ENCODE assay signal across 16 cellular contexts in genomic region chr13:110643324-110643723, GRCh38. TPM values are rescaled to one million over a fixed set of nuclear protein-coding genes. Genes with fewer than 3 reads are reported as not detected.
A peak's percentile ranks its signal among the peaks of the same experiment; 100 is the strongest.
DNase-seq lines count a peak whose midpoint lies in the region; ATAC-seq and TF ChIP-seq lines count a peak whose summit lies in the region.
"Had no signal": no experiment of that assay in that cellular context is flagged by ENCODE, and none has a peak within 500 bp of the region (broad histone marks: within the 10 kb centered on the region; RNA-seq: fewer than 3 reads in every experiment).

No MANE protein-coding gene starts in this region.

- H3K4me3 ChIP-seq in HEK293 (ENCODE audit: low read depth, low read length): no peak overlapping the region
- H3K4me3 ChIP-seq: Peyer's patch, SK-N-MC had no signal

- no peak overlapping the region for H3K56ac ChIP-seq in H9 (ENCODE audit: insufficient read length, low read depth, low read length)

- H3K27ac ChIP-seq in H9 (ENCODE audit: insufficient read length, low read depth, low read length) (no peak overlapping the region), HEK293 (ENCODE audit: extremely low read depth, low read depth, low read length) (no peak overlapping the region)
- H3K27ac ChIP-seq: HL-60, Peyer's patch, SK-N-MC had no signal

- H4K5ac ChIP-seq in H9 (ENCODE audit: insufficient read length, low read depth, low read length): no peak overlapping the region

- H3K14ac ChIP-seq in H9 (ENCODE audit: insufficient read depth, low read length): no peak overlapping the region

- no peak overlapping the region for H4K91ac ChIP-seq in H9 (ENCODE audit: insufficient read length, low read depth, low read length)

- no peak overlapping the region for H3T11ph ChIP-seq in H9 (ENCODE audit: low read length)

- DNase-seq in H9 (peak; percentile 19), mesenteric fat pad (ENCODE audit: low spot score) (peak; percentile 67)
- no peak for DNase-seq in activated T-helper 1 cell treated with anti-CD3 and anti-CD28 coated beads, Interleukin-12 subunit alpha, Interleukin-12 subunit beta, Interleukin-2, Interleukin-4 antibody, amounts not matched to agents 30 ng/mL and 10 ng/mL and 1 ng/mL, durations not matched to agents 14 hours and 24 hours and 36 hours (ENCODE audit: low spot score)
- DNase-seq in activated CD4-positive, alpha-beta T cell treated with anti-CD3 and anti-CD28 coated beads, Interleukin-2, amount 50 U/mL, for 4 hours: no peak
- no peak for DNase-seq in activated naive CD4-positive, alpha-beta T cell treated with anti-CD3 and anti-CD28 coated beads, Interleukin-2, amount 50 U/mL, for 72 hours (ENCODE audit: low spot score in 2 of 2)
- DNase-seq: COR-L47, EL, NCI-H1417 treated with DMSO at 0.1 percent for 48 hours, NCI-H1930, NCI-H748 treated with DMSO at 0.1 percent for 48 hours, Peyer's patch, Right ventricle myocardium superior had no signal

- no peak overlapping the region for H2AK5ac ChIP-seq in H9 (ENCODE audit: insufficient read length, low read length)

- H3K4me1 ChIP-seq in H9 (ENCODE audit: insufficient read depth, low read length) (peaks cover 2% of the 10 kb centered on the region), HEK293 (ENCODE audit: control insufficient read depth, insufficient read depth, low read length) (no peaks in the 10 kb centered on the region)

- TF ChIP-seq CTCF in H9 (conservative IDR thresholded peaks at IDR 0.05) (no peak), HEK293 (tag by site-specific recombination; IDR thresholded peaks at IDR 0.05) (no peak)

- H2AFZ ChIP-seq in H9 (ENCODE audit: low read length): no peak overlapping the region

- H3K79me2 ChIP-seq in H9 (ENCODE audit: insufficient read depth, low read length): no peaks in the 10 kb centered on the region

- H2BK15ac ChIP-seq in H9 (ENCODE audit: low read depth, low read length): no peak overlapping the region

- no peak overlapping the region for H2BK12ac ChIP-seq in H9 (ENCODE audit: insufficient read length, low read depth, low read length)

- no peak overlapping the region for H3K23ac ChIP-seq in H9 (ENCODE audit: insufficient read length, low read depth, low read length)

- POLR2A ChIA-PET in HEK293 (lab: Yijun Ruan, JAX): no interaction called here

- H2BK5ac ChIP-seq in H9 (ENCODE audit: insufficient read length, low read length): no peak overlapping the region

- H3K9me3 Mint-ChIP-seq in H9: no peaks in the 10 kb centered on the region
- no peaks in the 10 kb centered on the region for H3K9me3 Mint-ChIP-seq in activated T-helper 1 cell treated with anti-CD3 and anti-CD28 coated beads, Interleukin-12 subunit alpha, Interleukin-12 subunit beta, Interleukin-2, Interleukin-4 antibody, amounts not matched to agents 30 ng/mL and 10 ng/mL and 1 ng/mL, durations not matched to agents 14 hours and 24 hours and 36 hours
- no peaks in the 10 kb centered on the region for H3K9me3 Mint-ChIP-seq in stimulated activated memory B cell treated with anti-CD40 and anti-IgM and Interleukin-4, amounts not matched to agents 10 μg/mL and 1 μg/mL and 100 μg/mL, for 72 hours
- H3K9me3 Mint-ChIP-seq in activated naive CD4-positive, alpha-beta T cell treated with anti-CD3 and anti-CD28 coated beads, Interleukin-2, amount 50 U/mL, for 72 hours: no peaks in the 10 kb centered on the region

- H4K20me1 ChIP-seq in H9 (ENCODE audit: control insufficient read depth, insufficient read depth, insufficient read length): no peaks in the 10 kb centered on the region

- no peak overlapping the region for H3K4me3 Mint-ChIP-seq in H9
- no peak overlapping the region for H3K4me3 Mint-ChIP-seq in activated T-helper 1 cell treated with anti-CD3 and anti-CD28 coated beads, Interleukin-12 subunit alpha, Interleukin-12 subunit beta, Interleukin-2, Interleukin-4 antibody, amounts not matched to agents 30 ng/mL and 10 ng/mL and 1 ng/mL, durations not matched to agents 14 hours and 24 hours and 36 hours
- H3K4me3 Mint-ChIP-seq in stimulated activated memory B cell treated with anti-CD40 and anti-IgM and Interleukin-4, amounts not matched to agents 10 μg/mL and 1 μg/mL and 100 μg/mL, for 72 hours: no peak overlapping the region

- no peak overlapping the region for H3K4ac ChIP-seq in H9 (ENCODE audit: low read depth, low read length)

- H3K9me3 ChIP-seq in H9 (ENCODE audit: control insufficient read depth, low read depth, low read length): no peaks in the 10 kb centered on the region
- no peaks in the 10 kb centered on the region for H3K9me3 ChIP-seq in HEK293 (ENCODE audit: control insufficient read depth, insufficient read depth, low read depth, low read length)
- H3K9me3 ChIP-seq: Peyer's patch had no signal

- no peaks in the 10 kb centered on the region for H3K79me1 ChIP-seq in H9 (ENCODE audit: insufficient read depth, low read depth, low read length, poor library complexity, severe bottlenecking)

- CTCF ChIA-PET in HEK293 (lab: Yijun Ruan, JAX): no interaction called here

- no peak overlapping the region for H4K8ac ChIP-seq in H9 (replicated peaks; ENCODE audit: insufficient read length, low read depth, low read length)

- H3K23me2 ChIP-seq in H9 (ENCODE audit: insufficient read length, low read depth, low read length, poor library complexity, severe bottlenecking): no peaks in the 10 kb centered on the region

- peaks cover 5 to 7% of the 10 kb centered on the region in 2 experiments for H3K4me1 Mint-ChIP-seq in H9
- no peaks in the 10 kb centered on the region for H3K4me1 Mint-ChIP-seq in activated T-helper 1 cell treated with anti-CD3 and anti-CD28 coated beads, Interleukin-12 subunit alpha, Interleukin-12 subunit beta, Interleukin-2, Interleukin-4 antibody, amounts not matched to agents 30 ng/mL and 10 ng/mL and 1 ng/mL, durations not matched to agents 14 hours and 24 hours and 36 hours (ENCODE audit: low read depth)
- peaks cover 27% of the 10 kb centered on the region for H3K4me1 Mint-ChIP-seq in stimulated activated memory B cell treated with anti-CD40 and anti-IgM and Interleukin-4, amounts not matched to agents 10 μg/mL and 1 μg/mL and 100 μg/mL, for 72 hours

- H3K9ac ChIP-seq in H9 (ENCODE audit: extremely low read depth, insufficient read length, low read length): no peak overlapping the region

- no CpG with 5 or more reads among the region's 11 CpGs for WGBS in H9 (ENCODE audit: extremely low coverage, insufficient read length, low lambda C conversion rate)

- H2BK120ac ChIP-seq in H9 (ENCODE audit: low read depth, low read length, poor library complexity, severe bottlenecking): no peak overlapping the region

- H3K36me3 ChIP-seq in HEK293 (ENCODE audit: control insufficient read depth in 2 of 2, insufficient read depth in 1 of 2, low read length in 2 of 2): peaks cover 0 to 77% of the 10 kb centered on the region in 2 experiments; a peak in 2 of 3 replicates

- H3K27me3 ChIP-seq in H9 (ENCODE audit: insufficient read depth, low read length): no peaks in the 10 kb centered on the region
- H3K27me3 ChIP-seq: Peyer's patch had no signal

- H2BK20ac ChIP-seq in H9 (ENCODE audit: low read depth, low read length, poor library complexity, severe bottlenecking): no peak overlapping the region

- H3K36me3 Mint-ChIP-seq in H9 (ENCODE audit: insufficient read depth in 1 of 3, low read depth in 3 of 3): peaks cover 12 to 54% (median 45%) of the 10 kb centered on the region in 3 experiments
- H3K36me3 Mint-ChIP-seq in activated T-helper 1 cell treated with anti-CD3 and anti-CD28 coated beads, Interleukin-12 subunit alpha, Interleukin-12 subunit beta, Interleukin-2, Interleukin-4 antibody, amounts not matched to agents 30 ng/mL and 10 ng/mL and 1 ng/mL, durations not matched to agents 14 hours and 24 hours and 36 hours (ENCODE audit: low read depth): peaks cover 26% of the 10 kb centered on the region
- peaks cover 46% of the 10 kb centered on the region for H3K36me3 Mint-ChIP-seq in stimulated activated memory B cell treated with anti-CD40 and anti-IgM and Interleukin-4, amounts not matched to agents 10 μg/mL and 1 μg/mL and 100 μg/mL, for 72 hours
- peaks cover 5% of the 10 kb centered on the region in 2 donors for H3K36me3 Mint-ChIP-seq in activated naive CD4-positive, alpha-beta T cell treated with anti-CD3 and anti-CD28 coated beads, Interleukin-2, amount 50 U/mL, for 72 hours

- no peaks in the 10 kb centered on the region; the same call in 1 of the 2 replicates for H3K27me3 Mint-ChIP-seq in H9 (ENCODE audit: low read depth)
- no peaks in the 10 kb centered on the region for H3K27me3 Mint-ChIP-seq in activated T-helper 1 cell treated with anti-CD3 and anti-CD28 coated beads, Interleukin-12 subunit alpha, Interleukin-12 subunit beta, Interleukin-2, Interleukin-4 antibody, amounts not matched to agents 30 ng/mL and 10 ng/mL and 1 ng/mL, durations not matched to agents 14 hours and 24 hours and 36 hours (ENCODE audit: insufficient read depth)
- H3K27me3 Mint-ChIP-seq in stimulated activated memory B cell treated with anti-CD40 and anti-IgM and Interleukin-4, amounts not matched to agents 10 μg/mL and 1 μg/mL and 100 μg/mL, for 72 hours: no peaks in the 10 kb centered on the region

- no peak for ATAC-seq in stimulated activated memory B cell treated with anti-CD40 and anti-IgM and Interleukin-4, amounts not matched to agents 10 μg/mL and 1 μg/mL and 100 μg/mL, for 72 hours
- ATAC-seq in activated naive CD4-positive, alpha-beta T cell treated with anti-CD3 and anti-CD28 coated beads, Interleukin-2, amount 50 U/mL, for 72 hours: no peak

- no peak overlapping the region for H3K27ac Mint-ChIP-seq in H9
- peak overlapping the region; percentile 48 for H3K27ac Mint-ChIP-seq in activated T-helper 1 cell treated with anti-CD3 and anti-CD28 coated beads, Interleukin-12 subunit alpha, Interleukin-12 subunit beta, Interleukin-2, Interleukin-4 antibody, amounts not matched to agents 30 ng/mL and 10 ng/mL and 1 ng/mL, durations not matched to agents 14 hours and 24 hours and 36 hours
- H3K27ac Mint-ChIP-seq in stimulated activated memory B cell treated with anti-CD40 and anti-IgM and Interleukin-4, amounts not matched to agents 10 μg/mL and 1 μg/mL and 100 μg/mL, for 72 hours: no peak overlapping the region
- peak overlapping the region in 1 of 2 donors; percentile 29 for H3K27ac Mint-ChIP-seq in activated naive CD4-positive, alpha-beta T cell treated with anti-CD3 and anti-CD28 coated beads, Interleukin-2, amount 50 U/mL, for 72 hours

- intact Hi-C loops in activated T-helper 1 cell treated with anti-CD3 and anti-CD28 coated beads, Interleukin-12 subunit alpha, Interleukin-12 subunit beta, Interleukin-2, Interleukin-4 antibody, amounts not matched to agents 30 ng/mL and 10 ng/mL and 1 ng/mL, durations not matched to agents 14 hours and 24 hours and 36 hours (cut with micrococcal nuclease): no loop called here

- H3K4me2 ChIP-seq in H9 (ENCODE audit: insufficient read depth, insufficient read length, low read length): no peak overlapping the region

- H3K18ac ChIP-seq in H9 (ENCODE audit: insufficient read length, low read depth, low read length): no peak overlapping the region

RNA-seq across cellular contexts. Expression of gene NAXD, which starts 28.0 kb away (rescaled TPM):
- total RNA-seq in H9 (2021) (24.8 and 25.5 TPM in 2 replicates), mesenteric fat pad (20.1 TPM)
- 22.0 and 22.2 TPM in 2 replicates for total RNA-seq in activated T-helper 1 cell treated with anti-CD3 and anti-CD28 coated beads, Interleukin-12 subunit alpha, Interleukin-12 subunit beta, Interleukin-2, Interleukin-4 antibody, amounts not matched to agents 30 ng/mL and 10 ng/mL and 1 ng/mL, durations not matched to agents 14 hours and 24 hours and 36 hours
- 10 to 100 TPM; 19.7 to 24.8 TPM for total RNA-seq in activated naive CD4-positive, alpha-beta T cell treated with anti-CD3 and anti-CD28 coated beads, Interleukin-2, amount 50 U/mL, for 72 hours

Comparison
In these comparisons a context has a peak if more than half of its experiments do, and no peak if none do; other contexts are left out.
1. DNase-seq: peak in H9 (single experiment) and mesenteric fat pad (single experiment); none in activated T-helper 1 cell treated with anti-CD3 and anti-CD28 coated beads, Interleukin-12 subunit alpha, Interleukin-12 subunit beta, Interleukin-2, Interleukin-4 antibody, amounts not matched to agents 30 ng/mL and 10 ng/mL and 1 ng/mL, durations not matched to agents 14 hours and 24 hours and 36 hours (single experiment), activated CD4-positive, alpha-beta T cell treated with anti-CD3 and anti-CD28 coated beads, Interleukin-2, amount 50 U/mL, for 4 hours (0 of 2) and activated naive CD4-positive, alpha-beta T cell treated with anti-CD3 and anti-CD28 coated beads, Interleukin-2, amount 50 U/mL, for 72 hours (0 of 2).